ENCODE assay signal across 13 cellular contexts in the genomic region with DNA sequence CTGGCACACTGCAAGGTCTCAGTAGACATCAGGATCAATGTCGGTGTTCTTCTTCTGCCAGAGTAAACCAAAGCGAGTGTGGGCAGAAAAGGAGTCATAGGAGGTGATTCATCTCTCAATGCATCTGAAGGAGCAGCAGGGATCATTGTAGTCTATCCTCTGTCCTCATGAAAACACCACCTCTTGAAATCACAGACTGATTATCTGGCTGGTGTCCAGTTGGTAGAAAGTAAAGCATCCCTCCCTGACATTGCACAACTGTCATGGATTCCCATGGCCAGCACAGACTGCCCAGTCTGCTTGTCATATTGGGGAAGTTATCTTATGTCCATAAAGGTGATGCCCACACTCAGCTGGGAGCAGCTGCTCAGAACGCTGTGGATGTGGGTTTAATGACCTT.
DNase-seq lines count a peak whose midpoint lies in the region; ATAC-seq and TF ChIP-seq lines count a peak whose summit lies in the region.
"Had no signal": no experiment of that assay in that cellular context is flagged by ENCODE, and none has a peak within 500 bp of the region (broad histone marks: within the 10 kb centered on the region; RNA-seq: fewer than 3 reads in every experiment).

No MANE protein-coding gene starts in this region.

- H3K9ac ChIP-seq in Karpas-422 (ENCODE audit: low read length), result no peak overlapping the region

- H3K9me3 ChIP-seq in PC-9 (ENCODE audit: insufficient read depth, low read depth) (no peaks in the 10 kb centered on the region), Karpas-422 (ENCODE audit: low read length) (no peaks in the 10 kb centered on the region)

- no peak overlapping the region for H3K4me3 Mint-ChIP-seq in nephron progenitor cell
- H3K4me3 Mint-ChIP-seq: activated naive CD4-positive, alpha-beta T cell treated with anti-CD3 and anti-CD28 coated beads for 36 hours; T-helper 2 cell treated with Interferon-gamma antibody and Interleukin-4, amounts not matched to agents 5 μg/mL and 100 μg/mL, for 36 hours had no signal

- H4K20me1 ChIP-seq in PC-9 (ENCODE audit: insufficient read depth) (no peaks in the 10 kb centered on the region), Karpas-422 (ENCODE audit: insufficient read depth, low read depth, low read length) (no peaks in the 10 kb centered on the region)

- H3K79me2 ChIP-seq in PC-9 (ENCODE audit: low read depth) (no peaks in the 10 kb centered on the region), Karpas-422 (ENCODE audit: low read length) (no peaks in the 10 kb centered on the region)

- H2AFZ ChIP-seq in PC-9, result no peak overlapping the region
- H2AFZ ChIP-seq in Karpas-422 (ENCODE audit: low read length), result no peak overlapping the region

- H3K27me3 ChIP-seq in PC-9 (ENCODE audit: insufficient read depth, low read depth) (no peaks in the 10 kb centered on the region), Karpas-422 (ENCODE audit: low read length) (no peaks in the 10 kb centered on the region)

- H3K9me3 Mint-ChIP-seq in nephron progenitor cell, result peaks cover 5% of the 10 kb centered on the region
- H3K9me3 Mint-ChIP-seq: activated naive CD4-positive, alpha-beta T cell treated with anti-CD3 and anti-CD28 coated beads for 36 hours; T-helper 2 cell treated with Interferon-gamma antibody and Interleukin-4, amounts not matched to agents 5 μg/mL and 100 μg/mL, for 36 hours had no signal

- H3F3A ChIP-seq in PC-9 (ENCODE audit: insufficient read depth, low read depth), result peaks cover 7% of the 10 kb centered on the region; the same call in 1 of the 2 replicates

- no peaks in the 10 kb centered on the region for H3K36me3 Mint-ChIP-seq in nephron progenitor cell (ENCODE audit: low read depth)

- intact Hi-C loops in PC-9 (cut with micrococcal nuclease; ENCODE audit: unreplicated experiment), result no loop called here

- peaks cover 16% of the 10 kb centered on the region; the same call in 1 of the 2 replicates for H3K4me1 ChIP-seq in PC-9 (replicated peaks; ENCODE audit: insufficient read depth)
- H3K4me1 ChIP-seq in Karpas-422 (ENCODE audit: low read length), result peaks cover 17% of the 10 kb centered on the region

- CTCF ChIA-PET in PC-9 (lab: Charles Lee), result interaction anchor here (0.6 kb wide), 1 partner anchor 349 kb away, joined by 3 read pairs; no protein-coding TSS in a partner anchor

- H3K4me2 ChIP-seq in PC-9 (no peak overlapping the region), Karpas-422 (ENCODE audit: low read depth, low read length, poor library complexity, severe bottlenecking) (no peak overlapping the region)

- ATAC-seq in HG03025 (IDR thresholded peaks at IDR 0.05; ENCODE audit: low FRiP score, unreplicated experiment), result no peak
- no peak for ATAC-seq in HG02623 (IDR thresholded peaks at IDR 0.05; ENCODE audit: unreplicated experiment)
- ATAC-seq: stimulated activated naive CD8-positive, alpha-beta T cell treated with anti-CD3 and anti-CD28 coated beads, Interleukin-15, Interleukin-2, amounts not matched to agents 100 U/mL and 50 U/mL, for 24 hours had no signal

- no TSS peak for BruUV-seq in PC-9 (replicated peaks; lab: Mats Ljungman, UMichigan)

- H3K36me3 ChIP-seq in PC-9 (ENCODE audit: low read depth) (no peaks in the 10 kb centered on the region), Karpas-422 (ENCODE audit: insufficient read depth, low read length) (no peaks in the 10 kb centered on the region)

- TF ChIP-seq CTCF in PC-9 (conservative IDR thresholded peaks at IDR 0.05) (no peak), nephron progenitor cell (IDR thresholded peaks at IDR 0.05) (no peak)

- H3K27ac ChIP-seq in PC-9, result no peak overlapping the region
- no peak overlapping the region for H3K27ac ChIP-seq in epithelial cell of prostate
- no peak overlapping the region for H3K27ac ChIP-seq in Karpas-422 (ENCODE audit: low read length)
- H3K27ac ChIP-seq: coronary artery had no signal

- no peak overlapping the region for H3K27ac Mint-ChIP-seq in nephron progenitor cell
- H3K27ac Mint-ChIP-seq: activated naive CD4-positive, alpha-beta T cell treated with anti-CD3 and anti-CD28 coated beads for 36 hours; T-helper 2 cell treated with Interferon-gamma antibody and Interleukin-4, amounts not matched to agents 5 μg/mL and 100 μg/mL, for 36 hours had no signal

- POLR2A ChIA-PET in PC-9 (lab: Charles Lee; ENCODE audit: unreplicated experiment), result no interaction called here

- no peaks in the 10 kb centered on the region for H3K9me2 ChIP-seq in PC-9 (ENCODE audit: insufficient read depth)
- H3K9me2 ChIP-seq in Karpas-422 (replicated peaks; ENCODE audit: insufficient read depth, low read length), result no peaks in the 10 kb centered on the region

- DNase-seq in EL (peak; percentile 84), PC-9 (peak; percentile 2 to 70), epithelial cell of prostate (ENCODE audit: low read depth, low spot score) (peak; percentile 58), renal cortical epithelial cell (ENCODE audit: low read depth) (peak; percentile 68), nephron progenitor cell (no peak), Karpas-422 (no peak)
- DNase-seq: activated naive CD4-positive, alpha-beta T cell treated with anti-CD3 and anti-CD28 coated beads for 36 hours; COR-L47; stimulated activated naive CD8-positive, alpha-beta T cell treated with anti-CD3 and anti-CD28 coated beads, Interleukin-15, Interleukin-2, amounts not matched to agents 100 U/mL and 50 U/mL, for 24 hours had no signal

- peaks cover 9% of the 10 kb centered on the region for H3K27me3 Mint-ChIP-seq in nephron progenitor cell (ENCODE audit: low read depth, poor library complexity)

- no peaks in the 10 kb centered on the region for H3K4me1 Mint-ChIP-seq in nephron progenitor cell

- H3K4me3 ChIP-seq in PC-9, result no peak overlapping the region
- H3K4me3 ChIP-seq in Karpas-422 (ENCODE audit: low read length), result no peak overlapping the region
- H3K4me3 ChIP-seq: coronary artery had no signal

Comparison
In these comparisons a context has a peak if more than half of its experiments do, and no peak if none do; other contexts are left out.
1. DNase-seq: peak in EL (single experiment), PC-9 (2 of 2), epithelial cell of prostate (single experiment) and renal cortical epithelial cell (single experiment); none in nephron progenitor cell (single experiment) and Karpas-422 (single experiment).